8 cellular contexts compared by ENCODE assay signal in genomic region chr6:33277663-33278391, GRCh38. TPM values are rescaled to one million over a fixed set of nuclear protein-coding genes. Genes with fewer than 3 reads are reported as not detected.
DNase-seq lines count a peak whose midpoint lies in the region; ATAC-seq and TF ChIP-seq lines count a peak whose summit lies in the region.

No MANE protein-coding gene starts in this region.

- no peak for TF ChIP-seq EP300 in tibial nerve (IDR thresholded peaks at IDR 0.05)

- H3K27me3 ChIP-seq in lung (ENCODE audit: control insufficient read depth, insufficient read depth), result no peaks in the 10 kb centered on the region
- H3K27me3 ChIP-seq in tibial nerve, result no peaks in the 10 kb centered on the region

- ATAC-seq in lung (ENCODE audit: insufficient read depth, low FRiP score) (no peak), HG03521 (IDR thresholded peaks at IDR 0.05; ENCODE audit: unreplicated experiment) (no peak)

- peak; percentile 76 for DNase-seq in activated CD4-positive, alpha-beta T cell treated with anti-CD3 and anti-CD28 coated beads, Interleukin-2, amount 10 ng/mL, durations not matched to agents 24 days and 14 days
- DNase-seq in activated CD4-positive, alpha-beta T cell treated with anti-CD3 and anti-CD28 coated beads for 1 hour, result no peak
- peak; percentile 38 for DNase-seq in RKO (ENCODE audit: low spot score)
- DNase-seq in cerebellar cortex (ENCODE audit: low spot score), result peak; percentile 34
- no peak for DNase-seq in lung (ENCODE audit: low spot score)
- DNase-seq in tibial nerve (ENCODE audit: low spot score in 2 of 2), result no peak
- no peak for DNase-seq in GOT3 (lab: John Stamatoyannopoulos, UW)

- TF ChIP-seq POLR2A in tibial nerve (IDR thresholded peaks at IDR 0.05), result no peak

- H3K4me3 ChIP-seq in lung, result peak overlapping the region; percentile 71
- H3K4me3 ChIP-seq in tibial nerve, result peak overlapping the region; percentile 39 to 95 (median 68)

- H3K36me3 ChIP-seq in lung (ENCODE audit: control insufficient read depth in 2 of 2, insufficient read depth in 2 of 2, low read length in 2 of 2), result peaks cover 9 to 40% of the 10 kb centered on the region in 2 donors
- peaks cover 0 to 79% (median 25%) of the 10 kb centered on the region in 3 donors for H3K36me3 ChIP-seq in tibial nerve

- H3K4me1 ChIP-seq in lung (ENCODE audit: control insufficient read depth in 2 of 2, insufficient read depth in 2 of 2, low read length in 2 of 2) (peaks cover 13 to 20% of the 10 kb centered on the region in 2 donors), tibial nerve (peaks cover 3 to 60% (median 48%) of the 10 kb centered on the region in 4 donors)

- peaks cover 76% of the 10 kb centered on the region for H3K36me3 Mint-ChIP-seq in activated CD4-positive, alpha-beta T cell treated with anti-CD3 and anti-CD28 coated beads, Interleukin-2, amount 10 ng/mL, durations not matched to agents 24 days and 14 days (ENCODE audit: low read depth)

- peak overlapping the region; percentile 91 for H3K27ac Mint-ChIP-seq in activated CD4-positive, alpha-beta T cell treated with anti-CD3 and anti-CD28 coated beads, Interleukin-2, amount 10 ng/mL, durations not matched to agents 24 days and 14 days

- H3K27ac ChIP-seq in lung (ENCODE audit: low read depth in 1 of 2, low read length in 1 of 2) (peak overlapping the region; percentile 77 to 89), tibial nerve (peak overlapping the region; percentile 54 to 95 (median 87))

- peak overlapping the region; percentile 83 for H3K4me3 Mint-ChIP-seq in activated CD4-positive, alpha-beta T cell treated with anti-CD3 and anti-CD28 coated beads, Interleukin-2, amount 10 ng/mL, durations not matched to agents 24 days and 14 days

- H3K4me1 Mint-ChIP-seq in activated CD4-positive, alpha-beta T cell treated with anti-CD3 and anti-CD28 coated beads, Interleukin-2, amount 10 ng/mL, durations not matched to agents 24 days and 14 days, result peaks cover 52% of the 10 kb centered on the region

- no peak for TF ChIP-seq CTCF in lung (IDR thresholded peaks at IDR 0.05; ENCODE audit: control extremely low read depth, extremely low read depth)
- no peak for TF ChIP-seq CTCF in tibial nerve (IDR thresholded peaks at IDR 0.05)

- H3K9me3 ChIP-seq in lung (ENCODE audit: control insufficient read depth in 2 of 2, insufficient read depth in 1 of 2, low read length in 1 of 2) (no peaks in the 10 kb centered on the region), tibial nerve (no peaks in the 10 kb centered on the region)

- H3K9me3 Mint-ChIP-seq in activated CD4-positive, alpha-beta T cell treated with anti-CD3 and anti-CD28 coated beads, Interleukin-2, amount 10 ng/mL, durations not matched to agents 24 days and 14 days, result no peaks in the 10 kb centered on the region

- H3K27me3 Mint-ChIP-seq in activated CD4-positive, alpha-beta T cell treated with anti-CD3 and anti-CD28 coated beads, Interleukin-2, amount 10 ng/mL, durations not matched to agents 24 days and 14 days, result no peaks in the 10 kb centered on the region

- intact Hi-C loops in activated CD4-positive, alpha-beta T cell treated with anti-CD3 and anti-CD28 coated beads, Interleukin-2, amount 10 ng/mL, durations not matched to agents 24 days and 14 days (cut with micrococcal nuclease), result loop anchor here (1.0 to 10.0 kb wide), 5 partner anchors 11 to 433 kb away; partner anchors contain the start of genes CUTA, PFDN6, PHF1 and PSMB8

- WGBS in lung, 2 donors, result 24 to 38% methylated on average over 39 of the region's 39 CpGs
- WGBS in tibial nerve, 2 donors, result 37 to 38% methylated on average over 33 to 37 of the region's 39 CpGs

RNA-seq across cellular contexts. Expression of gene B3GALT4, which starts 0.9 kb away (rescaled TPM):
- total RNA-seq in activated CD4-positive, alpha-beta T cell treated with anti-CD3 and anti-CD28 coated beads, Interleukin-2, amount 10 ng/mL, durations not matched to agents 24 days and 14 days, result 4.1 and 4.6 TPM in 2 replicates
- total RNA-seq in lung, result 10 to 100 TPM in 1 of 2 donors, 1 to 10 TPM in 1; 6.8 to 19.0 TPM
- polyA plus RNA-seq in lung, result 10 to 100 TPM; 11.2 to 16.8 TPM
- total RNA-seq in tibial nerve, result 10 to 100 TPM in 3 of 4 donors, 1 to 10 TPM in 1; 7.5 to 30.4 (median 17.7) TPM

RNA-seq across cellular contexts. Expression of gene RPS18, which starts 6.0 kb away (rescaled TPM):
- total RNA-seq in activated CD4-positive, alpha-beta T cell treated with anti-CD3 and anti-CD28 coated beads, Interleukin-2, amount 10 ng/mL, durations not matched to agents 24 days and 14 days, result 3,200 and 3,212 TPM in 2 replicates
- 1,000 to 10,000 TPM; 1,324 to 2,087 TPM for total RNA-seq in lung
- polyA plus RNA-seq in lung, result 1,000 to 10,000 TPM; 3,902 to 8,495 TPM
- total RNA-seq in tibial nerve, result 1,000 to 10,000 TPM; 2,115 to 2,529 (median 2,306) TPM

RNA-seq across cellular contexts. Expression of gene VPS52, which starts 6.2 kb away (rescaled TPM):
- total RNA-seq in activated CD4-positive, alpha-beta T cell treated with anti-CD3 and anti-CD28 coated beads, Interleukin-2, amount 10 ng/mL, durations not matched to agents 24 days and 14 days, result 59.9 and 64.9 TPM in 2 replicates
- 10 to 100 TPM; 46.5 to 59.9 TPM for total RNA-seq in lung
- 10 to 100 TPM; 37.3 to 41.3 TPM for polyA plus RNA-seq in lung
- total RNA-seq in tibial nerve, result 10 to 100 TPM; 37.7 to 46.5 (median 45.2) TPM

RNA-seq across cellular contexts. Expression of gene WDR46, which starts 11.2 kb away (rescaled TPM):
- 106 and 120 TPM in 2 replicates for total RNA-seq in activated CD4-positive, alpha-beta T cell treated with anti-CD3 and anti-CD28 coated beads, Interleukin-2, amount 10 ng/mL, durations not matched to agents 24 days and 14 days
- total RNA-seq in lung, result 10 to 100 TPM; 26.3 to 48.0 TPM
- 10 to 100 TPM; 47.3 to 47.6 TPM for polyA plus RNA-seq in lung
- total RNA-seq in tibial nerve, result 10 to 100 TPM; 46.5 to 88.4 (median 69.1) TPM

RNA-seq across cellular contexts. Expression of gene PFDN6, which starts 11.6 kb away (rescaled TPM):
- 114 and 132 TPM in 2 replicates for total RNA-seq in activated CD4-positive, alpha-beta T cell treated with anti-CD3 and anti-CD28 coated beads, Interleukin-2, amount 10 ng/mL, durations not matched to agents 24 days and 14 days
- total RNA-seq in lung (10 to 100 TPM; 21.8 to 42.2 TPM), tibial nerve (10 to 100 TPM; 12.4 to 48.7 (median 21.0) TPM)
- polyA plus RNA-seq in lung, result 100 to 1,000 TPM; 113 to 377 TPM

Comparison
In these comparisons a context has a peak if more than half of its experiments do, and no peak if none do; other contexts are left out.
1. DNase-seq: peak in activated CD4-positive, alpha-beta T cell treated with anti-CD3 and anti-CD28 coated beads, Interleukin-2, amount 10 ng/mL, durations not matched to agents 24 days and 14 days (single experiment), RKO (single experiment) and cerebellar cortex (single experiment); none in activated CD4-positive, alpha-beta T cell treated with anti-CD3 and anti-CD28 coated beads for 1 hour (single experiment), lung (single experiment), tibial nerve (0 of 2) and GOT3 (single experiment).